ENCODE assay signal across 19 cellular contexts in the genomic region with DNA sequence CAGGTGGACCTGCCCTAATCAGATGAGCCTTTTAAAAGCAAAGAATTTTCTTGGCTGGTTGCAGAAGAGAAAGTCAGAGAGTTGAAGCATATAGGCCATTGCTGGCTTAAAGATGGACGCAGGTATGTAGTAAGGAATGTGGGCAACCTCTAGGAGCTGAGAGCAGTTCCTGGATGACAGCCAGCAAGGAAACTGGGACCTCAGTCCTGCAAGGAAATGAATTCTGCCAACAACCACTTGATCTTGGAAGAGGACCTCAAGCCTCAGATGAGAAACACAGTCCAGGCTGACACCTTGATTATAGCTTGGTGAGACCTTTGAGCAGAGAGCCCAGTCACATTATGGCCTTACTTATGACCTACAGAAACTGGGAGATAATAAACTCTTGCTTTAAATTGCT. TPM values are rescaled to one million over a fixed set of nuclear protein-coding genes. Genes with fewer than 3 reads are reported as not detected.
"Had no signal": no experiment of that assay in that cellular context is flagged by ENCODE, and none has a peak within 500 bp of the region (broad histone marks: within the 10 kb centered on the region; RNA-seq: fewer than 3 reads in every experiment).

No MANE protein-coding gene starts in this region.

- H3K27ac Mint-ChIP-seq: activated naive CD4-positive, alpha-beta T cell treated with anti-CD3 and anti-CD28 coated beads, Interleukin-2, amount 50 U/mL, for 72 hours; nephron; stimulated activated naive B cell treated with anti-CD40 and anti-IgM and Interleukin-4, amounts not matched to agents 10 μg/mL and 1 μg/mL and 100 μg/mL, for 72 hours had no signal

- H3K9ac ChIP-seq: parathyroid adenoma had no signal

- H3K27ac ChIP-seq: adrenal gland, heart left ventricle, parathyroid adenoma, uterus, WERI-Rb-1 had no signal

- DNase-seq: activated CD4-positive, alpha-beta T cell treated with anti-CD3 and anti-CD28 coated beads for 1 hour; activated CD4-positive, alpha-beta T cell treated with anti-CD3 and anti-CD28 coated beads, Interleukin-2, amount 50 U/mL, for 4 hours; activated gamma-delta T cell treated with Interleukin-2 at 50 U/mL for 16 hours; adrenal gland; erythroblast; heart left ventricle; kidney glomerular epithelial cell; stimulated activated naive B cell treated with anti-CD40 and anti-IgM and Interleukin-4, amounts not matched to agents 10 μg/mL and 1 μg/mL and 100 μg/mL, for 72 hours; SW 1271; uterus; WERI-Rb-1 had no signal

- H2AFZ ChIP-seq: parathyroid adenoma had no signal

- H3K27me3 Mint-ChIP-seq: stimulated activated naive B cell treated with anti-CD40 and anti-IgM and Interleukin-4, amounts not matched to agents 10 μg/mL and 1 μg/mL and 100 μg/mL, for 72 hours had no signal

- H3K4me1 Mint-ChIP-seq: stimulated activated naive B cell treated with anti-CD40 and anti-IgM and Interleukin-4, amounts not matched to agents 10 μg/mL and 1 μg/mL and 100 μg/mL, for 72 hours had no signal

- FAIRE-seq: colon, frontal cortex had no signal

- H3K36me3 ChIP-seq: adrenal gland, uterus had no signal

- H3K9me3 Mint-ChIP-seq: activated naive CD4-positive, alpha-beta T cell treated with anti-CD3 and anti-CD28 coated beads, Interleukin-2, amount 50 U/mL, for 72 hours; stimulated activated naive B cell treated with anti-CD40 and anti-IgM and Interleukin-4, amounts not matched to agents 10 μg/mL and 1 μg/mL and 100 μg/mL, for 72 hours had no signal

- H3K4me3 Mint-ChIP-seq: nephron; stimulated activated naive B cell treated with anti-CD40 and anti-IgM and Interleukin-4, amounts not matched to agents 10 μg/mL and 1 μg/mL and 100 μg/mL, for 72 hours had no signal

- H3K27me3 ChIP-seq: adrenal gland, heart left ventricle, uterus had no signal

- H3K36me3 Mint-ChIP-seq: activated naive CD4-positive, alpha-beta T cell treated with anti-CD3 and anti-CD28 coated beads, Interleukin-2, amount 50 U/mL, for 72 hours had no signal

- H3K79me2 ChIP-seq: parathyroid adenoma had no signal

- H3K4me3 ChIP-seq: adrenal gland, heart left ventricle, uterus had no signal

- H3K4me1 ChIP-seq: parathyroid adenoma, uterus had no signal

- H3K9me3 ChIP-seq: adrenal gland, heart left ventricle, uterus had no signal

- ATAC-seq: activated naive CD4-positive, alpha-beta T cell treated with anti-CD3 and anti-CD28 coated beads, Interleukin-2, amount 50 U/mL, for 72 hours; heart left ventricle; stimulated activated naive B cell treated with anti-CD40 and anti-IgM and Interleukin-4, amounts not matched to agents 10 μg/mL and 1 μg/mL and 100 μg/mL, for 72 hours had no signal

RNA-seq across cellular contexts. Expression of a gene that starts 15.8 kb away (rescaled TPM):
- total RNA-seq: activated naive CD4-positive, alpha-beta T cell treated with anti-CD3 and anti-CD28 coated beads, Interleukin-2, amount 50 U/mL, for 72 hours; adrenal gland; heart left ventricle; lower leg skin; mesenteric fat pad; T-helper 2 cell treated with Interferon-gamma antibody and Interleukin-4, amounts not matched to agents 100 ng/mL and 5 ng/mL, for 36 hours had no signal
